11 cellular contexts compared by ENCODE assay signal in genomic region chr7:150663802-150664494, GRCh38. TPM values are rescaled to one million over a fixed set of nuclear protein-coding genes. Genes with fewer than 3 reads are reported as not detected.
A peak's percentile ranks its signal among the peaks of the same experiment; 100 is the strongest.
DNase-seq lines count a peak whose midpoint lies in the region; ATAC-seq, FAIRE-seq and TF ChIP-seq lines count a peak whose summit lies in the region.
"Had no signal": no experiment of that assay in that cellular context is flagged by ENCODE, and none has a peak within 500 bp of the region (broad histone marks: within the 10 kb centered on the region; RNA-seq: fewer than 3 reads in every experiment).

No MANE protein-coding gene starts in this region.

- DNase-seq in GM12892 (ENCODE audit: insufficient read length) (no peak), T-helper 17 cell (no peak), mucosa of descending colon (no peak), NCI-H2227 treated with DMSO at 0.1 percent for 48 hours (lab: John Stamatoyannopoulos, UW) (no peak), HUDEP-2 (lab: John Stamatoyannopoulos, UW; ENCODE audit: unreplicated experiment in 76 of 76) (no peak)
- DNase-seq in stimulated activated naive B cell treated with anti-CD40 and anti-IgM and Interleukin-4, amounts not matched to agents 10 μg/mL and 1 μg/mL and 100 μg/mL, for 72 hours, result no peak
- DNase-seq: DMS153, foreskin keratinocyte had no signal

- TF ChIP-seq POLR2A in GM12892 (IDR thresholded peaks at IDR 0.05; ENCODE audit: low read depth, low read length), result no peak

- H3K9me3 ChIP-seq in T-helper 17 cell (ENCODE audit: control insufficient read depth, low read length, poor library complexity, severe bottlenecking) (no peaks in the 10 kb centered on the region), mucosa of descending colon (no peaks in the 10 kb centered on the region)

- peak overlapping the region; percentile 73 for H3K4me3 Mint-ChIP-seq in T-helper 17 cell
- no peak overlapping the region for H3K4me3 Mint-ChIP-seq in stimulated activated naive B cell treated with anti-CD40 and anti-IgM and Interleukin-4, amounts not matched to agents 10 μg/mL and 1 μg/mL and 100 μg/mL, for 72 hours

- peak; percentile 96 for FAIRE-seq in GM12892 (lab: Jason Lieb, UNC)

- intact Hi-C loops in mucosa of descending colon (cut with DNase I, micrococcal nuclease), result no loop called here

- peak; percentile 38 for ATAC-seq in GM21515 (IDR thresholded peaks at IDR 0.05; ENCODE audit: unreplicated experiment)
- peak; percentile 31 for ATAC-seq in T-helper 17 cell
- peak; percentile 72 for ATAC-seq in mucosa of descending colon
- ATAC-seq in GM19023 (IDR thresholded peaks at IDR 0.05; ENCODE audit: unreplicated experiment), result no peak
- ATAC-seq in stimulated activated naive B cell treated with anti-CD40 and anti-IgM and Interleukin-4, amounts not matched to agents 10 μg/mL and 1 μg/mL and 100 μg/mL, for 72 hours (replicated peaks), result no peak
- ATAC-seq: foreskin keratinocyte had no signal

- no peaks in the 10 kb centered on the region for H3K27me3 Mint-ChIP-seq in T-helper 17 cell
- no peaks in the 10 kb centered on the region for H3K27me3 Mint-ChIP-seq in stimulated activated naive B cell treated with anti-CD40 and anti-IgM and Interleukin-4, amounts not matched to agents 10 μg/mL and 1 μg/mL and 100 μg/mL, for 72 hours

- H3K4me1 ChIP-seq in mucosa of descending colon (ENCODE audit: low read depth), result no peaks in the 10 kb centered on the region
- H3K4me1 ChIP-seq: foreskin keratinocyte had no signal

- peaks cover 63% of the 10 kb centered on the region for H3K4me1 Mint-ChIP-seq in T-helper 17 cell
- H3K4me1 Mint-ChIP-seq in stimulated activated naive B cell treated with anti-CD40 and anti-IgM and Interleukin-4, amounts not matched to agents 10 μg/mL and 1 μg/mL and 100 μg/mL, for 72 hours, result peaks cover 10 to 12% of the 10 kb centered on the region in 2 donors

- peak overlapping the region; percentile 99 for H3K27ac Mint-ChIP-seq in T-helper 17 cell
- H3K27ac Mint-ChIP-seq in stimulated activated naive B cell treated with anti-CD40 and anti-IgM and Interleukin-4, amounts not matched to agents 10 μg/mL and 1 μg/mL and 100 μg/mL, for 72 hours, result no peak overlapping the region

- TF ChIP-seq CTCF in mucosa of descending colon (IDR thresholded peaks at IDR 0.05), result no peak

- no peaks in the 10 kb centered on the region for H3K36me3 ChIP-seq in mucosa of descending colon (ENCODE audit: low read depth)

- H3K36me3 Mint-ChIP-seq in T-helper 17 cell (ENCODE audit: low read depth), result peaks cover 2% of the 10 kb centered on the region
- H3K36me3 Mint-ChIP-seq in stimulated activated naive B cell treated with anti-CD40 and anti-IgM and Interleukin-4, amounts not matched to agents 10 μg/mL and 1 μg/mL and 100 μg/mL, for 72 hours, result no peaks in the 10 kb centered on the region

- no peak overlapping the region for H3K4me3 ChIP-seq in mucosa of descending colon

- peaks cover 0 to under 1% of the 10 kb centered on the region in 2 donors for H3K9me3 Mint-ChIP-seq in stimulated activated naive B cell treated with anti-CD40 and anti-IgM and Interleukin-4, amounts not matched to agents 10 μg/mL and 1 μg/mL and 100 μg/mL, for 72 hours

RNA-seq across cellular contexts. Expression of gene GIMAP2, which starts 21.6 kb away (rescaled TPM):
- polyA plus RNA-seq in GM12892 (2012; ENCODE audit: missing spikeins), result 29.7 TPM
- 10 to 100 TPM; 53.7 to 68.2 TPM for total RNA-seq in T-helper 17 cell
- total RNA-seq in mucosa of descending colon, result 1 to 10 TPM; 8.1 to 8.6 (median 8.3) TPM

RNA-seq across cellular contexts. Expression of gene GIMAP6, which starts 31.8 kb away (rescaled TPM):
- 34.6 TPM for polyA plus RNA-seq in GM12892 (2012; ENCODE audit: missing spikeins)
- total RNA-seq in T-helper 17 cell, result 10 to 100 TPM; 25.5 to 48.3 TPM
- 10 to 100 TPM in 2 of 3 donors, 1 to 10 TPM in 1; 7.5 to 14.9 (median 13.2) TPM for total RNA-seq in mucosa of descending colon
- total RNA-seq: foreskin keratinocyte, kidney epithelial cell had no signal
- polyA plus RNA-seq: foreskin keratinocyte had no signal

RNA-seq across cellular contexts. Expression of gene GIMAP1, which starts 52.5 kb away (rescaled TPM):
- polyA plus RNA-seq in GM12892 (2012; ENCODE audit: missing spikeins), result 1.3 TPM
- total RNA-seq in T-helper 17 cell, result 10 to 100 TPM; 14.1 to 23.0 TPM
- total RNA-seq in mucosa of descending colon, result 1 to 10 TPM in 2 of 3 donors, under 1 TPM in 1; 0.84 to 3.6 (median 2.9) TPM
- total RNA-seq: foreskin keratinocyte, kidney epithelial cell had no signal
- polyA plus RNA-seq: foreskin keratinocyte had no signal

Comparison
In these comparisons a context has a peak if more than half of its experiments do, and no peak if none do; other contexts are left out.
1. ATAC-seq: peak in GM21515 (single experiment), T-helper 17 cell (single experiment) and mucosa of descending colon (single experiment); none in GM19023 (single experiment) and stimulated activated naive B cell treated with anti-CD40 and anti-IgM and Interleukin-4, amounts not matched to agents 10 μg/mL and 1 μg/mL and 100 μg/mL, for 72 hours (0 of 2).
2. RNA of gene GIMAP2, which starts 21.6 kb away (total RNA-seq): 53.7 to 68.2 TPM in T-helper 17 cell; 8.1 to 8.6 TPM in mucosa of descending colon; every median in the first group is over 4 times any median in the second.